Comparison of ENCODE assay signal across 8 cellular contexts in the genomic region with DNA sequence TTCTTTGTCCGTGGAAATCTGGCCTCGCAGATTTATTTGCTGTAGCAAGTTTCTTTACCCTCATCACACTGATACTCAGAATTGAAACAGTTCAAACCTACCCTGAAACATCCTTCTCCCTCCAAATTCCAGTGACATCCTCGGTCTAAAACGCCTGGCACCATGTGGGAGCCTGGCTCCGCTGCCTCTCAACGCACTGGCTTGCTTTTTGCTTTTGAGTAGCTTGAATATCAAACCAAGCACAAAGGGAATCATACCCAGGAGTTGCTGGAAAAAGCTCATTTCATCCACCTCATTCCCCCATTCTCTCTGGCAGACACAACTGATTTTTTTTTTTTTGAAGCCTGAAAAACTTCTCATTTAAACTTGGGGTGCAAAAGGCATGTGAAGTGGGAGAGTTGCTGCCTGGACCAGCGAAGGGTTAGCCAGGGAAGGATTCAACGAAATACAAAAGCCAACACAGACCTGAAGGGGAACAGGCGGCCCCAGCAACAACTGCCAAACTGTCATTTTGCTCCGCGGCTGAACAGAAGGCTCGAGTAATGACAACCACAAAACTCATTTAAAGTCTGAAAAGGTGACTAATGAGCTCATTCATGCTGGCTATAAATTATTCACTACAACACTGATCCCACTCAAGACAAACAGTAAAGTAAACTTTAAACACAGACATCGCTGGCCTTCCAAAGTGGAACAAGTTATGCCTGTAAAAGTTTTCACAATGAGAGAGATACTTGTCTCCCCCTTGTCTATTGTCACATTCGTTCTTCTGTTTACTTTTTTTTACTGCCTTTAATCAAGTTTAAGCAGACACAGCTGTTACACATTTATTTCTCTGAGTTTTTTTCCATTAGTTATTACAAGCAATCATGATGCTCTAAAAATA. TPM values are rescaled to one million over a fixed set of nuclear protein-coding genes. Genes with fewer than 3 reads are reported as not detected.
DNase-seq lines count a peak whose midpoint lies in the region; ATAC-seq, FAIRE-seq and TF ChIP-seq lines count a peak whose summit lies in the region.

No MANE protein-coding gene starts in this region.

- no peaks in the 10 kb centered on the region for H3K9me2 ChIP-seq in GM23248 (ENCODE audit: insufficient read depth)

- peaks cover 58% of the 10 kb centered on the region for H3F3A ChIP-seq in GM23248 (ENCODE audit: insufficient read depth)

- no peaks in the 10 kb centered on the region for H3K79me2 ChIP-seq in GM23248 (ENCODE audit: insufficient read depth)

- H3K9ac ChIP-seq in GM23248: peak overlapping the region; percentile 58
- H3K9ac ChIP-seq in iPS-18a (ENCODE audit: low read length): peak overlapping the region; percentile 5

- peak overlapping the region; percentile 67 for H2AFZ ChIP-seq in GM23248

- peak overlapping the region; percentile 86 for H3K27ac Mint-ChIP-seq in activated naive CD4-positive, alpha-beta T cell treated with anti-CD3 and anti-CD28 coated beads, Interleukin-2, amount 10 ng/mL, durations not matched to agents 7 days and 5 days

- 12% methylated on average over 14 of the region's 14 CpGs for WGBS in GM23248 (ENCODE audit: low coverage in 1 of 2, low lambda C conversion rate in 2 of 2, missing lambda C conversion rate in 2 of 2), 2 experiments
- 35 to 38% (median 36%) methylated on average over 14 of the region's 14 CpGs for WGBS in spleen, 5 donors

- in situ Hi-C loops in GM23248 (cut with MboI): loop anchor here (10.0 kb wide), 2 partner anchors 325 to 485 kb away; no protein-coding TSS in a partner anchor

- FAIRE-seq in frontal cortex (lab: Jason Lieb, UNC): no peak

- peaks cover 15% of the 10 kb centered on the region for H3K36me3 Mint-ChIP-seq in activated naive CD4-positive, alpha-beta T cell treated with anti-CD3 and anti-CD28 coated beads, Interleukin-2, amount 10 ng/mL, durations not matched to agents 7 days and 5 days

- H3K4me3 ChIP-seq in GM23248 (peak overlapping the region; percentile 65), iPS-18a (ENCODE audit: low read length) (no peak overlapping the region), spleen (peak overlapping the region in 6 of 8 donors; percentile 28 to 61 (median 32))

- ATAC-seq in HG03025 (IDR thresholded peaks at IDR 0.05; ENCODE audit: low FRiP score, unreplicated experiment): no peak

- CTCF ChIA-PET in activated naive CD4-positive, alpha-beta T cell treated with anti-CD3 and anti-CD28 coated beads, Interleukin-2, amount 10 ng/mL, durations not matched to agents 7 days and 5 days (lab: Charles Lee): interaction anchor here (0.7 to 1.5 kb wide), 7 partner anchors 15 to 389 kb away, joined by 3 to 4 read pairs (median 3); no protein-coding TSS in a partner anchor

- peaks cover 64% of the 10 kb centered on the region for H3K4me1 Mint-ChIP-seq in activated naive CD4-positive, alpha-beta T cell treated with anti-CD3 and anti-CD28 coated beads, Interleukin-2, amount 10 ng/mL, durations not matched to agents 7 days and 5 days

- H3K27me3 ChIP-seq in GM23248 (replicated peaks; ENCODE audit: insufficient read depth) (no peaks in the 10 kb centered on the region), iPS-18a (ENCODE audit: control insufficient read depth, insufficient read depth, low read length) (no peaks in the 10 kb centered on the region), spleen (replicated peaks in 1 of 7) (no peaks in the 10 kb centered on the region)

- H3K4me2 ChIP-seq in GM23248 (ENCODE audit: unreplicated experiment): peak overlapping the region; percentile 84

- H3K36me3 ChIP-seq in GM23248 (ENCODE audit: low read depth): no peaks in the 10 kb centered on the region
- H3K36me3 ChIP-seq in iPS-18a (ENCODE audit: control insufficient read depth, low read depth, low read length): no peaks in the 10 kb centered on the region
- no peaks in the 10 kb centered on the region for H3K36me3 ChIP-seq in spleen

- no peaks in the 10 kb centered on the region for H3K27me3 Mint-ChIP-seq in activated naive CD4-positive, alpha-beta T cell treated with anti-CD3 and anti-CD28 coated beads, Interleukin-2, amount 10 ng/mL, durations not matched to agents 7 days and 5 days

- H4K20me1 ChIP-seq in GM23248 (ENCODE audit: insufficient read depth): no peaks in the 10 kb centered on the region

- TF ChIP-seq POLR2A in spleen (IDR thresholded peaks at IDR 0.05): no peak

- no peaks in the 10 kb centered on the region for H3K9me3 ChIP-seq in GM23248 (ENCODE audit: low read depth)
- no peaks in the 10 kb centered on the region for H3K9me3 ChIP-seq in iPS-18a (ENCODE audit: control insufficient read depth, low read depth, low read length)
- no peaks in the 10 kb centered on the region for H3K9me3 ChIP-seq in spleen

- H3K4me3 Mint-ChIP-seq in activated naive CD4-positive, alpha-beta T cell treated with anti-CD3 and anti-CD28 coated beads, Interleukin-2, amount 10 ng/mL, durations not matched to agents 7 days and 5 days: peak overlapping the region; percentile 67

- intact Hi-C loops in spleen (cut with DNase I; ENCODE audit: low total_unique reads): loop anchor here (10.0 kb wide), 1 partner anchor 195 kb away; no protein-coding TSS in a partner anchor

- no peak for TF ChIP-seq CTCF in spleen (IDR thresholded peaks at IDR 0.05 in 8 of 11, conservative IDR thresholded peaks at IDR 0.05 in 3 of 11)

- peaks cover 57% of the 10 kb centered on the region for H3K4me1 ChIP-seq in GM23248 (ENCODE audit: insufficient read depth)
- peaks cover 19% of the 10 kb centered on the region for H3K4me1 ChIP-seq in iPS-18a (ENCODE audit: control insufficient read depth, low read depth, low read length)
- H3K4me1 ChIP-seq in spleen: peaks cover 16 to 92% (median 54%) of the 10 kb centered on the region in 6 donors

- DNase-seq in GM23248: peak; percentile 56
- DNase-seq in NCI-H748 (lab: John Stamatoyannopoulos, UW; ENCODE audit: unreplicated experiment): peak; percentile 79
- DNase-seq in activated naive CD4-positive, alpha-beta T cell treated with anti-CD3 and anti-CD28 coated beads, Interleukin-2, amount 10 ng/mL, durations not matched to agents 7 days and 5 days: peak; percentile 46
- no peak for DNase-seq in spleen
- no peak for DNase-seq in frontal cortex (ENCODE audit: low spot score in 2 of 2)
- no peak for DNase-seq in AG08395 (ENCODE audit: low spot score)

- H3K9me3 Mint-ChIP-seq in activated naive CD4-positive, alpha-beta T cell treated with anti-CD3 and anti-CD28 coated beads, Interleukin-2, amount 10 ng/mL, durations not matched to agents 7 days and 5 days: no peaks in the 10 kb centered on the region

- H3K27ac ChIP-seq in GM23248 (peak overlapping the region; percentile 51; the same call in 1 of the 2 replicates), iPS-18a (ENCODE audit: low read length) (peak overlapping the region; percentile 5), spleen (peak overlapping the region; percentile 55 to 88 (median 86))

RNA-seq across cellular contexts. Expression of a gene that starts 12.4 kb away (rescaled TPM):
- total RNA-seq in GM23248 (2014; rRNA removed; shearing (Covaris generic)): 15.9 and 18.6 TPM in 2 replicates
- 18.6 and 19.0 TPM in 2 replicates for polyA plus RNA-seq in GM23248 (2016; fragmentation: Nextera tagmentation; extraction: Ambion mirVana)
- total RNA-seq in spleen: 100 to 1,000 TPM in 5 of 7 donors, 10 to 100 TPM in 2; 76.4 to 121 (median 105) TPM
- polyA plus RNA-seq in spleen: 10 to 100 TPM in 1 of 3 donors, 1 to 10 TPM in 2; 9.2 to 12.7 (median 9.3) TPM
- 24.1 TPM for total RNA-seq in frontal cortex

Comparison
In these comparisons a context has a peak if more than half of its experiments do, and no peak if none do; other contexts are left out.
1. DNase-seq: peak in GM23248 (single experiment), NCI-H748 (single experiment) and activated naive CD4-positive, alpha-beta T cell treated with anti-CD3 and anti-CD28 coated beads, Interleukin-2, amount 10 ng/mL, durations not matched to agents 7 days and 5 days (single experiment); none in spleen (single experiment), frontal cortex (0 of 2) and AG08395 (single experiment).
2. H3K27ac ChIP-seq: peak in every context shown above with its lines; median percentile 86 in spleen; 51 in GM23248; 5 in iPS-18a.